ENCODE assay signal across 12 cellular contexts in the genomic region with DNA sequence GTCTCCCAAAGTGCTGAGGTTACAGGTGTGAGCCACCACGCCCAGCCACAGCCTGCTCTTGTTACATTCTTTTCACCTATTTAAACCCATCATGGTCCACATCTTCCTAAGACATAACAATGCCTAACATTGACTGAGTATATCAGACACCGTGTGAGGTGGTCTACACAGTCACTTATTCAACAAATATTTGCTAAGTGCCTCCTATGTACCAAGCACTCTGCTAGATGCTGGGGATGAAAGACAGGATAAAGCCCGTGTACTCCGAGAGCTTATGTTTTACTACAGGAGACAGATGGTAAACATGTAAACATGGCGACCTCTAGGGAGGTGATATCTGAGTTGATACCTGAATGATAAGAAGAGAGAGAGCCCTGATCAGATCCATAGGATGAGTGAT. TPM values are rescaled to one million over a fixed set of nuclear protein-coding genes. Genes with fewer than 3 reads are reported as not detected.
DNase-seq lines count a peak whose midpoint lies in the region; ATAC-seq, FAIRE-seq and TF ChIP-seq lines count a peak whose summit lies in the region.
"Had no signal": no experiment of that assay in that cellular context is flagged by ENCODE, and none has a peak within 500 bp of the region (broad histone marks: within the 10 kb centered on the region; RNA-seq: fewer than 3 reads in every experiment).

No MANE protein-coding gene starts in this region.

- H3K36me3 Mint-ChIP-seq in activated naive CD4-positive, alpha-beta T cell treated with anti-CD3 and anti-CD28 coated beads, Interleukin-2, amount 50 U/mL, for 24 hours: peaks cover 32% of the 10 kb centered on the region
- H3K36me3 Mint-ChIP-seq in activated naive CD4-positive, alpha-beta T cell treated with anti-CD3 and anti-CD28 coated beads, Interleukin-2, amount 10 ng/mL, durations not matched to agents 7 days and 5 days: peaks cover 77% of the 10 kb centered on the region
- H3K36me3 Mint-ChIP-seq in WTC11: peaks cover 24% of the 10 kb centered on the region
- peaks cover 30% of the 10 kb centered on the region for H3K36me3 Mint-ChIP-seq in osteocyte (ENCODE audit: unreplicated experiment)

- no peak overlapping the region for H3K4me3 Mint-ChIP-seq in activated naive CD4-positive, alpha-beta T cell treated with anti-CD3 and anti-CD28 coated beads, Interleukin-2, amount 50 U/mL, for 24 hours
- no peak overlapping the region for H3K4me3 Mint-ChIP-seq in activated naive CD4-positive, alpha-beta T cell treated with anti-CD3 and anti-CD28 coated beads, Interleukin-2, amount 10 ng/mL, durations not matched to agents 7 days and 5 days
- H3K4me3 Mint-ChIP-seq in WTC11 (no peak overlapping the region), osteocyte (ENCODE audit: unreplicated experiment) (no peak overlapping the region)
- H3K4me3 Mint-ChIP-seq: nephron had no signal

- peaks cover 29 to 72% of the 10 kb centered on the region in 2 experiments for H3K36me3 ChIP-seq in keratinocyte (ENCODE audit: control insufficient read depth in 2 of 2, extremely low read depth in 1 of 2, insufficient read depth in 2 of 2, low read length in 2 of 2)
- H3K36me3 ChIP-seq in tibial nerve: peaks cover 0 to 42% (median 0%) of the 10 kb centered on the region in 3 donors

- TF ChIP-seq CTCF in WTC11 (IDR thresholded peaks at IDR 0.05): no peak
- no peak for TF ChIP-seq CTCF in keratinocyte (optimal IDR thresholded peaks at IDR 0.05 in 1 of 3, IDR thresholded peaks at IDR 0.05 in 1 of 3, conservative IDR thresholded peaks at IDR 0.05 in 1 of 3; ENCODE audit: extremely low read depth in 1 of 3, insufficient read depth in 2 of 3, low read length in 3 of 3)
- no peak for TF ChIP-seq CTCF in tibial nerve (IDR thresholded peaks at IDR 0.05)
- no peak for TF ChIP-seq CTCF in osteocyte (IDR thresholded peaks at IDR 0.05)

- POLR2A ChIA-PET in WTC11 (lab: Charles Lee): no interaction called here

- no peak for TF ChIP-seq POLR2A in tibial nerve (IDR thresholded peaks at IDR 0.05)

- dilution Hi-C loops in keratinocyte (cut with MboI; ENCODE audit: extremely low pct_ligation_motif_present, low sequenced_read_pairs): no loop called here

- peak overlapping the region; percentile 99 for H3K27ac ChIP-seq in keratinocyte (ENCODE audit: control insufficient read depth, insufficient read depth, low read length)
- peak overlapping the region; percentile 90 to 100 (median 100) for H3K27ac ChIP-seq in tibial nerve

- FAIRE-seq in keratinocyte (lab: Jason Lieb, UNC): no peak
- FAIRE-seq: endometrium had no signal

- 84 to 87% methylated on average over 5 of the region's 5 CpGs for WGBS in tibial nerve, 2 donors

- H3K27ac Mint-ChIP-seq in activated naive CD4-positive, alpha-beta T cell treated with anti-CD3 and anti-CD28 coated beads, Interleukin-2, amount 50 U/mL, for 24 hours: peak overlapping the region; percentile 5
- H3K27ac Mint-ChIP-seq in activated naive CD4-positive, alpha-beta T cell treated with anti-CD3 and anti-CD28 coated beads, Interleukin-2, amount 10 ng/mL, durations not matched to agents 7 days and 5 days: no peak overlapping the region
- peak overlapping the region; percentile 78 for H3K27ac Mint-ChIP-seq in WTC11
- no peak overlapping the region for H3K27ac Mint-ChIP-seq in osteocyte (ENCODE audit: unreplicated experiment)

- no peaks in the 10 kb centered on the region for H3K27me3 Mint-ChIP-seq in activated naive CD4-positive, alpha-beta T cell treated with anti-CD3 and anti-CD28 coated beads, Interleukin-2, amount 50 U/mL, for 24 hours
- no peaks in the 10 kb centered on the region for H3K27me3 Mint-ChIP-seq in activated naive CD4-positive, alpha-beta T cell treated with anti-CD3 and anti-CD28 coated beads, Interleukin-2, amount 10 ng/mL, durations not matched to agents 7 days and 5 days
- no peaks in the 10 kb centered on the region for H3K27me3 Mint-ChIP-seq in WTC11 (ENCODE audit: low read depth)
- H3K27me3 Mint-ChIP-seq in osteocyte (ENCODE audit: unreplicated experiment): no peaks in the 10 kb centered on the region

- no peak for TF ChIP-seq EP300 in tibial nerve (IDR thresholded peaks at IDR 0.05)

- CTCF ChIA-PET in activated naive CD4-positive, alpha-beta T cell treated with anti-CD3 and anti-CD28 coated beads, Interleukin-2, amount 10 ng/mL, durations not matched to agents 7 days and 5 days (lab: Charles Lee): interaction anchor here (0.6 to 3.0 kb wide), 5 partner anchors 10 to 124 kb away, joined by 4 to 12 read pairs (median 6); no protein-coding TSS in a partner anchor
- CTCF ChIA-PET in WTC11 (lab: Charles Lee): interaction anchor here (1.4 to 5.4 kb wide), 3 partner anchors 13 to 147 kb away, joined by 3 to 69 read pairs (median 21); partner anchors contain the start of gene BCL2L1

- peak overlapping the region; percentile 43 for H3K9ac ChIP-seq in keratinocyte (ENCODE audit: control insufficient read depth, extremely low read depth, insufficient read depth, low read length)

- H3K4me1 Mint-ChIP-seq in activated naive CD4-positive, alpha-beta T cell treated with anti-CD3 and anti-CD28 coated beads, Interleukin-2, amount 50 U/mL, for 24 hours: peaks cover 86% of the 10 kb centered on the region
- H3K4me1 Mint-ChIP-seq in activated naive CD4-positive, alpha-beta T cell treated with anti-CD3 and anti-CD28 coated beads, Interleukin-2, amount 10 ng/mL, durations not matched to agents 7 days and 5 days: peaks cover 78% of the 10 kb centered on the region
- peaks cover 69% of the 10 kb centered on the region for H3K4me1 Mint-ChIP-seq in WTC11
- peaks cover 60% of the 10 kb centered on the region for H3K4me1 Mint-ChIP-seq in osteocyte (ENCODE audit: unreplicated experiment)

- no peak overlapping the region for H3K4me3 ChIP-seq in keratinocyte (ENCODE audit: control insufficient read depth in 2 of 3, extremely low read depth in 1 of 3, insufficient read depth in 2 of 3, low read depth in 1 of 3, low read length in 3 of 3)
- no peak overlapping the region for H3K4me3 ChIP-seq in tibial nerve
- H3K4me3 ChIP-seq: Peyer's patch had no signal

- H3K9me1 ChIP-seq in keratinocyte (ENCODE audit: control insufficient read depth, extremely low read depth, insufficient read depth, low read length): peaks cover 6% of the 10 kb centered on the region

- no peak overlapping the region for H2AFZ ChIP-seq in keratinocyte (ENCODE audit: control insufficient read depth, low read length)

- no peak for ATAC-seq in WTC11

- H3K9me3 ChIP-seq in keratinocyte (ENCODE audit: control insufficient read depth, low read depth, low read length) (no peaks in the 10 kb centered on the region), tibial nerve (no peaks in the 10 kb centered on the region)
- H3K9me3 ChIP-seq: Peyer's patch had no signal

- H3K27me3 ChIP-seq in keratinocyte (ENCODE audit: control insufficient read depth, extremely low read depth, insufficient read depth, low read length) (no peaks in the 10 kb centered on the region), tibial nerve (no peaks in the 10 kb centered on the region)
- H3K27me3 ChIP-seq: Peyer's patch had no signal

- peaks cover 86% of the 10 kb centered on the region for H3K4me1 ChIP-seq in keratinocyte (ENCODE audit: control insufficient read depth, extremely low read depth, insufficient read depth, low read length)
- peaks cover 9 to 93% (median 83%) of the 10 kb centered on the region in 4 donors for H3K4me1 ChIP-seq in tibial nerve

- no peak for DNase-seq in activated naive CD4-positive, alpha-beta T cell treated with anti-CD3 and anti-CD28 coated beads, Interleukin-2, amount 10 ng/mL, durations not matched to agents 7 days and 5 days
- DNase-seq in WTC11 (ENCODE audit: low spot score) (no peak), keratinocyte (ENCODE audit: low read depth, low spot score) (no peak), tibial nerve (ENCODE audit: low spot score in 2 of 2) (no peak), superior temporal gyrus (ENCODE audit: extremely low spot score) (no peak), 8988T (no peak), osteocyte (ENCODE audit: extremely low spot score, unreplicated experiment) (no peak)
- DNase-seq: activated CD4-positive, CD25-positive, alpha-beta regulatory T cell; Peyer's patch had no signal

- H3K4me2 ChIP-seq in keratinocyte (ENCODE audit: control insufficient read depth, extremely low read depth, insufficient read depth, low read depth, low read length): peak overlapping the region; percentile 93

- no peaks in the 10 kb centered on the region for H3K9me3 Mint-ChIP-seq in activated naive CD4-positive, alpha-beta T cell treated with anti-CD3 and anti-CD28 coated beads, Interleukin-2, amount 50 U/mL, for 24 hours
- no peaks in the 10 kb centered on the region for H3K9me3 Mint-ChIP-seq in activated naive CD4-positive, alpha-beta T cell treated with anti-CD3 and anti-CD28 coated beads, Interleukin-2, amount 10 ng/mL, durations not matched to agents 7 days and 5 days
- H3K9me3 Mint-ChIP-seq in WTC11: no peaks in the 10 kb centered on the region
- no peaks in the 10 kb centered on the region for H3K9me3 Mint-ChIP-seq in osteocyte (ENCODE audit: unreplicated experiment)
- H3K9me3 Mint-ChIP-seq: nephron had no signal

- H3K79me2 ChIP-seq in keratinocyte (ENCODE audit: control insufficient read depth, insufficient read depth, low read length): peaks cover 74% of the 10 kb centered on the region

- H4K20me1 ChIP-seq in keratinocyte (ENCODE audit: control insufficient read depth, extremely low read depth, insufficient read depth, low read length): no peaks in the 10 kb centered on the region

RNA-seq across cellular contexts. Expression of gene BCL2L1, which starts 12.7 kb away (rescaled TPM):
- total RNA-seq in WTC11 (2021) (52.9 to 62.0 TPM (median 53.9 TPM) in 3 replicates), tibial nerve (100 to 1,000 TPM; 105 to 138 (median 119) TPM), osteocyte (67.0 and 69.4 TPM in 2 replicates)
- 90.0 to 142 TPM (median 109 TPM) in 3 replicates for polyA plus RNA-seq in keratinocyte
- 197 TPM for polyA plus RNA-seq in keratinocyte (2011; ENCODE audit: low read depth)
- 118 and 127 TPM in 2 replicates for polyA plus RNA-seq in keratinocyte (2011; cell fraction: cytosol; rRNA removed)
- 135 and 145 TPM in 2 replicates for polyA plus RNA-seq in keratinocyte (2011; cell fraction: nucleus; rRNA removed)
- 123 and 151 TPM in 2 replicates for polyA plus RNA-seq in keratinocyte (2012; ENCODE audit: low replicate concordance)
- 66.2 to 107 TPM (median 79.9 TPM) in 3 replicates for polyA minus RNA-seq in keratinocyte
- 90.0 TPM for polyA minus RNA-seq in keratinocyte (2011; cell fraction: cytosol; rRNA and poly(A)+ RNA removed)
- 68.3 and 89.0 TPM in 2 replicates for polyA minus RNA-seq in keratinocyte (2011; cell fraction: nucleus; rRNA and poly(A)+ RNA removed)

RNA-seq across cellular contexts. Expression of gene TPX2, which starts 29.2 kb away (rescaled TPM):
- total RNA-seq in WTC11 (2021) (113 to 123 TPM (median 115 TPM) in 3 replicates), tibial nerve (1 to 10 TPM in 1 of 4 donors, under 1 TPM in 3; 0.21 to 2.7 (median 0.40) TPM), osteocyte (22.6 and 25.5 TPM in 2 replicates)
- 7.1 to 32.5 TPM (median 31.5 TPM) in 3 replicates for polyA plus RNA-seq in keratinocyte
- 1.6 TPM for polyA plus RNA-seq in keratinocyte (2011; ENCODE audit: low read depth)
- polyA plus RNA-seq in keratinocyte (2011; cell fraction: cytosol; rRNA removed): 10.2 and 15.7 TPM in 2 replicates
- 12.1 and 13.8 TPM in 2 replicates for polyA plus RNA-seq in keratinocyte (2011; cell fraction: nucleus; rRNA removed)
- 1.7 and 36.0 TPM in 2 replicates for polyA plus RNA-seq in keratinocyte (2012; ENCODE audit: low replicate concordance)
- 6.0 to 27.2 TPM (median 17.3 TPM) in 3 replicates for polyA minus RNA-seq in keratinocyte
- polyA minus RNA-seq in keratinocyte (2011; cell fraction: cytosol; rRNA and poly(A)+ RNA removed): 8.2 TPM
- 5.5 and 10.5 TPM in 2 replicates for polyA minus RNA-seq in keratinocyte (2011; cell fraction: nucleus; rRNA and poly(A)+ RNA removed)

Comparison
In these comparisons a context has a peak if more than half of its experiments do, and no peak if none do; other contexts are left out.
1. H3K27ac Mint-ChIP-seq: peak in activated naive CD4-positive, alpha-beta T cell treated with anti-CD3 and anti-CD28 coated beads, Interleukin-2, amount 50 U/mL, for 24 hours (single experiment) and WTC11 (single experiment); none in activated naive CD4-positive, alpha-beta T cell treated with anti-CD3 and anti-CD28 coated beads, Interleukin-2, amount 10 ng/mL, durations not matched to agents 7 days and 5 days (single experiment) and osteocyte (single experiment).